Comparison of ENCODE assay signal across 12 cellular contexts in the genomic region with DNA sequence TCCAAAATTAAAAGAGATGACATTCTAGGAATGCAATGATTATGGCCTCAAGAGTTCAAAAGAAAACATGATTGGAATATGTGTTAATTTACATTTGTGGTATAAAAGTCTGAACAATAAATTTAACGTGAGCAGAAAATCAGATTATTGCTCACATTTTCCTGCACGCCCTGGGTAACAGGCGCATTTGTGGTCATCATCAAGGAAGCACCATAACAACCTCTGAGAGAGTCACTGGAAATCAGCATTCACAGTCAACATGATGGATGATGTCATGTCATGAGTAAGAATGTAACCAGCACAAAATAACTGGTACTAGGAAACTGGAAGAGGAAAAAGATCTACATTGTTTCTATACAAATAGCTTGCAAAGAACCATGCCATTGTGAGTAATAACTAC.
DNase-seq lines count a peak whose midpoint lies in the region; ATAC-seq and TF ChIP-seq lines count a peak whose summit lies in the region.
"Had no signal": no experiment of that assay in that cellular context is flagged by ENCODE, and none has a peak within 500 bp of the region (broad histone marks: within the 10 kb centered on the region; RNA-seq: fewer than 3 reads in every experiment).

No MANE protein-coding gene starts in this region.

- peaks cover 34% of the 10 kb centered on the region for H3K9me1 ChIP-seq in IMR-90 (ENCODE audit: insufficient read depth, low read length)

- no peak for TF ChIP-seq CTCF in IMR-90 (conservative IDR thresholded peaks at IDR 0.05; ENCODE audit: low read depth, low read length)
- no peak for TF ChIP-seq CTCF in astrocyte of the cerebellum (IDR thresholded peaks at IDR 0.05; ENCODE audit: low read depth, low read length, missing control alignments)
- TF ChIP-seq CTCF in osteoblast (IDR thresholded peaks at IDR 0.05; ENCODE audit: extremely low read depth, low read depth, low read length) = no peak

- H2AFZ ChIP-seq in IMR-90 (replicated peaks; ENCODE audit: low read length, poor library complexity) (no peak overlapping the region), osteoblast (ENCODE audit: low read length) (no peak overlapping the region), trophoblast cell (ENCODE audit: insufficient read depth, low read length, poor library complexity) (no peak overlapping the region)

- no peak overlapping the region for H2BK12ac ChIP-seq in trophoblast cell (ENCODE audit: low read length)

- H2AK5ac ChIP-seq in IMR-90 (ENCODE audit: low read depth, low read length) (peak overlapping the region; percentile 12; the same call in 1 of the 2 replicates), trophoblast cell (ENCODE audit: low read length) (no peak overlapping the region)

- H3K18ac ChIP-seq in IMR-90 (ENCODE audit: low read depth, low read length) = no peak overlapping the region
- H3K18ac ChIP-seq in trophoblast cell (ENCODE audit: low read length) = no peak overlapping the region

- POLR2A ChIA-PET in IMR-90 (lab: Charles Lee; ENCODE audit: unreplicated experiment) = no interaction called here

- dilution Hi-C loops in IMR-90 (cut with HindIII; ENCODE audit: low sequenced_read_pairs, unreplicated experiment) = no loop called here

- H4K12ac ChIP-seq in trophoblast cell (ENCODE audit: low read depth, low read length) = no peak overlapping the region

- ATAC-seq in IMR-90 (ENCODE audit: low read depth) (peak; percentile 22; the same call in 1 of the 2 replicates), HG03354 (IDR thresholded peaks at IDR 0.05; ENCODE audit: poor library complexity, severe bottlenecking, unreplicated experiment) (no peak)
- ATAC-seq: T-helper 17 cell had no signal

- in situ Hi-C loops in IMR-90 (cut with MboI; ENCODE audit: low sequenced_read_pairs) = no loop called here
- in situ Hi-C loops in astrocyte of the cerebellum (cut with HindIII; ENCODE audit: low sequenced_read_pairs) = no loop called here

- peaks cover 16 to 53% of the 10 kb centered on the region in 2 experiments; a peak in 3 of 4 replicates for H3K79me1 ChIP-seq in IMR-90 (ENCODE audit: low read depth in 1 of 2, low read length in 2 of 2)
- H3K79me1 ChIP-seq in trophoblast cell (ENCODE audit: low read length) = no peaks in the 10 kb centered on the region

- peak overlapping the region; percentile 20; the same call in 1 of the 2 replicates for H2BK20ac ChIP-seq in IMR-90 (ENCODE audit: low read depth, low read length)

- H3K56ac ChIP-seq in IMR-90 (ENCODE audit: extremely low read depth, insufficient read depth, low read length) = no peak overlapping the region

- H2BK120ac ChIP-seq in IMR-90 (ENCODE audit: low read depth, low read length) (peak overlapping the region; percentile 60; the same call in 1 of the 2 replicates), trophoblast cell (ENCODE audit: insufficient read depth, low read length, poor library complexity) (no peak overlapping the region)

- no peaks in the 10 kb centered on the region; the same call in 1 of the 2 replicates for H4K20me1 ChIP-seq in IMR-90 (ENCODE audit: insufficient read depth, low read length)
- H4K20me1 ChIP-seq in osteoblast (ENCODE audit: insufficient read depth, low read length) = no peaks in the 10 kb centered on the region

- no peak for TF ChIP-seq RAD21 in IMR-90 (IDR thresholded peaks at IDR 0.05; ENCODE audit: low read length)

- H3K9me3 ChIP-seq in IMR-90 (ENCODE audit: control insufficient read depth, insufficient read depth, low read length) (no peaks in the 10 kb centered on the region), osteoblast (ENCODE audit: low read depth, low read length) (no peaks in the 10 kb centered on the region), trophoblast cell (ENCODE audit: insufficient read depth, low read depth, low read length) (no peaks in the 10 kb centered on the region)
- H3K9me3 ChIP-seq: stomach had no signal

- H2AK9ac ChIP-seq in IMR-90 (replicated peaks; ENCODE audit: low read depth, low read length, poor library complexity) = no peak overlapping the region

- no TSS peak for BruUV-seq in IMR-90 (replicated peaks; lab: Mats Ljungman, UMichigan)

- H3K4ac ChIP-seq in IMR-90 (ENCODE audit: low read depth, low read length) (peak overlapping the region; percentile 67), trophoblast cell (ENCODE audit: low read depth, low read length) (no peak overlapping the region)

- H4K5ac ChIP-seq in IMR-90 (ENCODE audit: low read depth, low read length) = no peak overlapping the region

- H3K14ac ChIP-seq in IMR-90 (replicated peaks; ENCODE audit: low read depth, low read length) (0 out of 2 replicates have a peak overlapping the region, but pooled peaks have one; percentile 46), trophoblast cell (ENCODE audit: low read length) (no peak overlapping the region)

- H3K27ac ChIP-seq in IMR-90 (ENCODE audit: insufficient read depth, low read length) (no peak overlapping the region), osteoblast (ENCODE audit: low read depth, low read length) (peak overlapping the region; percentile 20), trophoblast cell (ENCODE audit: low read depth, low read length) (no peak overlapping the region)
- H3K27ac ChIP-seq: stomach had no signal

- H3K4me1 ChIP-seq in IMR-90 (ENCODE audit: control insufficient read depth, insufficient read depth, low read length) (peaks cover 27% of the 10 kb centered on the region), osteoblast (ENCODE audit: insufficient read depth, low read length) (peaks cover 30% of the 10 kb centered on the region), trophoblast cell (ENCODE audit: control insufficient read depth in 1 of 2, insufficient read depth in 2 of 2, low read length in 2 of 2) (no peaks in the 10 kb centered on the region)
- H3K4me1 ChIP-seq: stomach had no signal

- H3K27me3 ChIP-seq in IMR-90 (ENCODE audit: control insufficient read depth, insufficient read depth, low read length) (no peaks in the 10 kb centered on the region), osteoblast (ENCODE audit: insufficient read depth, low read length) (no peaks in the 10 kb centered on the region), trophoblast cell (ENCODE audit: insufficient read depth, low read length) (no peaks in the 10 kb centered on the region)
- H3K27me3 ChIP-seq: stomach had no signal

- H2BK5ac ChIP-seq in IMR-90 (ENCODE audit: low read depth, low read length, poor library complexity, severe bottlenecking) = no peak overlapping the region
- H2BK5ac ChIP-seq in trophoblast cell (ENCODE audit: low read depth, low read length, poor library complexity) = no peak overlapping the region

- TF ChIP-seq POLR2A in IMR-90 (IDR thresholded peaks at IDR 0.05; ENCODE audit: low read depth, low read length) = no peak

- H3K4me2 ChIP-seq in IMR-90 (ENCODE audit: low read depth, low read length) (no peak overlapping the region), osteoblast (ENCODE audit: insufficient read depth, low read length) (no peak overlapping the region), trophoblast cell (ENCODE audit: low read length) (no peak overlapping the region)

- H2BK15ac ChIP-seq in IMR-90 (ENCODE audit: low read depth, low read length) = peak overlapping the region; percentile 70; the same call in 1 of the 3 replicates

- H4K8ac ChIP-seq in IMR-90 (ENCODE audit: low read depth in 2 of 2, low read length in 2 of 2) (no peak overlapping the region), trophoblast cell (ENCODE audit: low read depth, low read length) (no peak overlapping the region)

- peak; percentile 61 for DNase-seq in EH (ENCODE audit: low read depth)
- DNase-seq in IMR-90 = peak; percentile 77
- peak; percentile 74 for DNase-seq in astrocyte of the cerebellum (ENCODE audit: low read depth)
- DNase-seq in osteoblast (ENCODE audit: insufficient read length, low spot score, missing footprints) = no peak
- no peak for DNase-seq in cerebellum (ENCODE audit: low spot score)
- DNase-seq in trophoblast cell = no peak
- DNase-seq: kidney glomerular epithelial cell, naive B cell, NCI-H2107, stomach, T-helper 17 cell had no signal

- H3K36me3 ChIP-seq in IMR-90 (ENCODE audit: control insufficient read depth, insufficient read depth, low read length) (no peaks in the 10 kb centered on the region; the same call in 1 of the 2 replicates), osteoblast (ENCODE audit: insufficient read depth, low read length) (no peaks in the 10 kb centered on the region), trophoblast cell (ENCODE audit: control insufficient read depth in 1 of 2, insufficient read depth in 2 of 2, low read length in 2 of 2) (no peaks in the 10 kb centered on the region)
- H3K36me3 ChIP-seq: stomach had no signal

- H3K9ac ChIP-seq in IMR-90 (ENCODE audit: low read depth, low read length) (no peak overlapping the region), trophoblast cell (ENCODE audit: low read length) (no peak overlapping the region)

- H4K91ac ChIP-seq in IMR-90 (ENCODE audit: insufficient read depth, low read depth, low read length) (peak overlapping the region; percentile 22; the same call in 1 of the 2 replicates), trophoblast cell (ENCODE audit: low read depth, low read length) (no peak overlapping the region)

- WGBS in IMR-90 (ENCODE audit: extremely low coverage in 2 of 2, insufficient read length in 1 of 2), 2 experiments = no CpG with 5 or more reads among the region's 3 CpGs
- no CpG with 5 or more reads among the region's 3 CpGs for WGBS in trophoblast cell (ENCODE audit: extremely low coverage, insufficient coverage, insufficient read length)

- H3K4me3 ChIP-seq in IMR-90 (ENCODE audit: insufficient read depth, low read depth, low read length) (no peak overlapping the region), astrocyte of the cerebellum (ENCODE audit: low read depth, low read length) (no peak overlapping the region), osteoblast (ENCODE audit: insufficient read depth, low read length) (no peak overlapping the region), trophoblast cell (ENCODE audit: low read depth, low read length) (no peak overlapping the region)
- H3K4me3 ChIP-seq: stomach had no signal

- H3K79me2 ChIP-seq in osteoblast (ENCODE audit: insufficient read depth, low read length) (no peaks in the 10 kb centered on the region), trophoblast cell (ENCODE audit: control insufficient read depth, insufficient read depth, low read length, poor library complexity) (peaks cover 1% of the 10 kb centered on the region)

- intact Hi-C loops in IMR-90 (cut with micrococcal nuclease) = loop anchor here (5.0 kb wide), 2 partner anchors 53 to 192 kb away; partner anchors contain the start of gene NAP1L1

- H3K23ac ChIP-seq in IMR-90 (ENCODE audit: low read depth, low read length) (peak overlapping the region; percentile 49; the same call in 1 of the 2 replicates), trophoblast cell (ENCODE audit: low read length) (no peak overlapping the region)

- CTCF ChIA-PET in IMR-90 (lab: Yijun Ruan, JAX) = no interaction called here

TF ChIP-seq in IMR-90, 13 proteins besides CTCF, POLR2A, EP300 and RAD21 (continues in another document):
- TF ChIP-seq USF2 (IDR thresholded peaks at IDR 0.05; ENCODE audit: low read depth, low read length) = no peak

Comparison
In these comparisons a context has a peak if more than half of its experiments do, and no peak if none do; other contexts are left out.
1. DNase-seq: peak in EH (single experiment), IMR-90 (single experiment) and astrocyte of the cerebellum (single experiment); none in osteoblast (single experiment), cerebellum (single experiment) and trophoblast cell (0 of 2).